Comparison of ENCODE assay signal across 1 cellular context in genomic region chr10:125076121-125076825, GRCh38.
TF ChIP-seq lines count a peak whose summit lies in the region.

No MANE protein-coding gene starts in this region.

TF ChIP-seq in endothelial cell of umbilical vein, 7 proteins besides CTCF, POLR2A, EP300 and RAD21:
- no peak for TF ChIP-seq GATA2 (IDR thresholded peaks at IDR 0.05; ENCODE audit: insufficient read depth, insufficient read length, low read depth, low read length)
- no peak for TF ChIP-seq JUN (IDR thresholded peaks at IDR 0.05; ENCODE audit: borderline replicate concordance, insufficient read depth, insufficient read length, low read depth)
- no peak for TF ChIP-seq EZH2 (IDR thresholded peaks at IDR 0.05; ENCODE audit: borderline replicate concordance, low read depth, low read length, severe bottlenecking)
TF ChIP-seq in endothelial cell of umbilical vein: peak in this region for 0.
